In genomic region chr7:54678763-54679396, GRCh38 we compare ENCODE assay signal across 1 cellular context.
A peak's percentile ranks its signal among the peaks of the same experiment; 100 is the strongest.
TF ChIP-seq lines count a peak whose summit lies in the region.

No MANE protein-coding gene starts in this region.

TF ChIP-seq in WTC11, 78 proteins besides CTCF, POLR2A, EP300 and RAD21 (continued from another document):
- TF ChIP-seq ZNF532 (CRISPR knock-in tag; IDR thresholded peaks at IDR 0.05; ENCODE audit: borderline replicate concordance): 0 out of 2 replicates have a peak, but pooled peaks have one; percentile 29
- TF ChIP-seq ZNF396 (CRISPR knock-in tag; IDR thresholded peaks at IDR 0.05; ENCODE audit: borderline replicate concordance): 0 out of 2 replicates have a peak, but pooled peaks have one; percentile 22
- no peak for TF ChIP-seq AR (CRISPR knock-in tag; IDR thresholded peaks at IDR 0.05)
- no peak for TF ChIP-seq OVOL2 (CRISPR knock-in tag; IDR thresholded peaks at IDR 0.05; ENCODE audit: borderline replicate concordance)
TF ChIP-seq in WTC11: peak in this region for 4.
